8 cellular contexts compared by ENCODE assay signal in the genomic region with DNA sequence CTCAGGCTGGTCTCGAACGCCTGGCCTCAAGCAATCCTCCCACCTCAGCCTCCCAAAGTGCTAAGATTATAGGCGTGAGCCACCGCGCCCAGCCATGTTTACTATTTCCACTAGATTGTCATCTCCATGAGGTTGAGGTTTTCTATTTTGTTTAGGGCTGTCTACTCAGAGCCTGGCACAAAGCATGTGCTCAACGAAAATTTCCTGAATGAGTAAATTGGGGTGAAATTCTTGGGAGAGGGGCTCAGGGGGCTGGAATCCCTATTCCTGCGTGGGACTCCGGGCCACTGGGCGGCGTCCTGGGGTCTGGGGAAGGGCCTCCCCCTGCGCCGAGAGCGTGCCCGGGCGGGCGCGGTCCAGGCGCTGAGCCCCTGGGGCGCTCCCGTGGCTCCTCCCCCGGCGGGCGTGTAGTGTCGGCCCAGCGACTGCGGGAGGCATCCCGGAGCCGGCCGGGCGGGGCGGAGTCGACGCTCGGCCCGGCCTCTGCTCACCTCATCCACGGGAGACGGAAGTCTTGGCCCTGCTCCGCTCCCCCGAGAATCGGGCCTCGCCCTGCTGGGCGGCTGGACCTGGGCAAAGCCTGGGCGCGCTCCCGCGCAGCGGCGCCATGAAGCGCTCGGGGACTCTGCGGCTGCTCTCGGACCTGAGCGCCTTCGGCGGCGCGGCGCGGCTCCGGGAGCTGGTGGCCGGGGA. TPM values are rescaled to one million over a fixed set of nuclear protein-coding genes. Genes with fewer than 3 reads are reported as not detected.
DNase-seq lines count a peak whose midpoint lies in the region; ATAC-seq and TF ChIP-seq lines count a peak whose summit lies in the region.

A gene (plus strand): TSS at position 482 of the 693 bp plus-strand sequence. CDS start 126 bp downstream, at position 608.

- H3K27ac ChIP-seq in foreskin keratinocyte (peak within 1 kb of the TSS; percentile 71), neuronal stem cell (replicated peaks; ENCODE audit: low read length) (no peak within 1 kb of the TSS), substantia nigra (ENCODE audit: low read depth, low read length, poor library complexity, severe bottlenecking) (peak within 1 kb of the TSS; percentile 77)

- no CpG with 5 or more reads among the region's 61 CpGs for WGBS in neuronal stem cell (ENCODE audit: extremely low coverage in 2 of 2, insufficient read length in 2 of 2, insufficient replicate concordance in 1 of 2), 2 donors

- H3K4me3 ChIP-seq in neuronal stem cell (ENCODE audit: low read length in 2 of 2): peak within 1 kb of the TSS; percentile 87 to 97

- H2BK5ac ChIP-seq in neuronal stem cell (ENCODE audit: low read length): no peak within 1 kb of the TSS

- peak within 1 kb of the TSS; percentile 67 for H3K14ac ChIP-seq in neuronal stem cell (ENCODE audit: low read length)

- no peak within 1 kb of the TSS for H4K8ac ChIP-seq in neuronal stem cell (ENCODE audit: low read depth, low read length)

- H3K9me3 ChIP-seq in neuronal stem cell (replicated peaks in 1 of 2; ENCODE audit: control insufficient read depth in 2 of 2, insufficient read depth in 1 of 2, low read depth in 1 of 2, low read length in 2 of 2): no peaks in the 10 kb centered on the region

- H2BK15ac ChIP-seq in neuronal stem cell (ENCODE audit: low read length): peak within 1 kb of the TSS; percentile 21

- H3K27me3 ChIP-seq in foreskin keratinocyte: no peaks in the 10 kb centered on the region
- peaks cover 0 to 12% (median 0%) of the 10 kb centered on the region in 3 experiments for H3K27me3 ChIP-seq in neuronal stem cell (ENCODE audit: control insufficient read depth in 3 of 3, insufficient read depth in 3 of 3, low read depth in 1 of 3, low read length in 3 of 3)

- H3K4me1 ChIP-seq in foreskin keratinocyte (peaks cover 3% of the 10 kb centered on the region), neuronal stem cell (ENCODE audit: control insufficient read depth in 2 of 2, insufficient read depth in 1 of 2, low read depth in 1 of 2, low read length in 2 of 2) (peaks cover 5 to 8% of the 10 kb centered on the region in 2 donors)

- peak within 1 kb of the TSS; percentile 91 for H2AK5ac ChIP-seq in neuronal stem cell (ENCODE audit: low read depth, low read length)

- peak within 1 kb of the TSS; percentile 92 for H3K9ac ChIP-seq in neuronal stem cell (ENCODE audit: low read depth, low read length, poor library complexity)

- H2AFZ ChIP-seq in neuronal stem cell (ENCODE audit: low read length): peak within 1 kb of the TSS; percentile 94

- peaks cover 3% of the 10 kb centered on the region for H3K79me1 ChIP-seq in neuronal stem cell (ENCODE audit: low read depth, low read length)

- H4K91ac ChIP-seq in neuronal stem cell (ENCODE audit: low read depth, low read length, poor library complexity): no peak within 1 kb of the TSS

- no peak within 1 kb of the TSS for H2BK12ac ChIP-seq in neuronal stem cell (ENCODE audit: low read length)

- peak within 1 kb of the TSS; percentile 82 for H3K4me2 ChIP-seq in neuronal stem cell (ENCODE audit: insufficient read depth, low read length, poor library complexity, severe bottlenecking)

- peaks cover 5 to 30% of the 10 kb centered on the region in 2 donors for H3K36me3 ChIP-seq in neuronal stem cell (replicated peaks in 1 of 2; ENCODE audit: control insufficient read depth in 2 of 2, insufficient read depth in 2 of 2, low read length in 2 of 2)

- peak within 1 kb of the TSS; percentile 62 for H2BK120ac ChIP-seq in neuronal stem cell (ENCODE audit: low read depth, low read length)

- peak within 1 kb of the TSS; percentile 96 for H3K18ac ChIP-seq in neuronal stem cell (ENCODE audit: low read length)

- H3K4ac ChIP-seq in neuronal stem cell (ENCODE audit: low read length): peak within 1 kb of the TSS; percentile 23

- DNase-seq in ELF-1 (ENCODE audit: low read depth, low spot score) (peak; percentile 90), Kasumi-1 (lab: John Stamatoyannopoulos, UW) (peak; percentile 93), SIG-M5 treated with dmso at 0.1 percent for 504 hours (lab: John Stamatoyannopoulos, UW; ENCODE audit: unreplicated experiment) (peak; percentile 81), activated gamma-delta T cell treated with Interleukin-2 at 50 U/mL for 16 hours (peak; percentile 89), foreskin keratinocyte (peak; percentile 78 to 86), neuronal stem cell (ENCODE audit: low spot score) (peak; percentile 66), substantia nigra (lab: John Stamatoyannopoulos, UW) (peak; percentile 15 to 89 (median 66))

- peak; percentile 52 for TF ChIP-seq CTCF in foreskin keratinocyte (conservative IDR thresholded peaks at IDR 0.05)

- ATAC-seq in GM21825 (IDR thresholded peaks at IDR 0.05; ENCODE audit: unreplicated experiment) (peak; percentile 95), foreskin keratinocyte (peak; percentile 94)

- peak within 1 kb of the TSS; percentile 75 for H3K23ac ChIP-seq in neuronal stem cell (ENCODE audit: low read depth, low read length, poor library complexity)

RNA-seq across cellular contexts. Expression of the gene that starts here (rescaled TPM):
- 33.9 and 36.1 TPM in 2 replicates for total RNA-seq in foreskin keratinocyte
- polyA plus RNA-seq in foreskin keratinocyte: 28.7 and 29.4 TPM in 2 replicates
- polyA plus RNA-seq in neuronal stem cell (2013, experiment 1 of 2): 6.3 TPM
- polyA plus RNA-seq in neuronal stem cell (2013, experiment 2 of 2): 6.3 TPM
